8 cellular contexts compared by ENCODE assay signal in genomic region chr20:57718490-57719009, GRCh38. TPM values are rescaled to one million over a fixed set of nuclear protein-coding genes. Genes with fewer than 3 reads are reported as not detected.
A peak's percentile ranks its signal among the peaks of the same experiment; 100 is the strongest.
DNase-seq lines count a peak whose midpoint lies in the region; ATAC-seq and TF ChIP-seq lines count a peak whose summit lies in the region.

No MANE protein-coding gene starts in this region.

- H3K4me3 ChIP-seq in GM12864 (ENCODE audit: low read depth, low read length) (no peak overlapping the region), upper lobe of left lung (peak overlapping the region in 3 of 4 donors; percentile 26 to 47 (median 43))

- no peak for TF ChIP-seq EP300 in upper lobe of left lung (IDR thresholded peaks at IDR 0.05)

- no peak for TF ChIP-seq CTCF in GM12864 (IDR thresholded peaks at IDR 0.05; ENCODE audit: low read depth, low read length, missing control alignments)
- TF ChIP-seq CTCF in progenitor cell of endocrine pancreas (IDR thresholded peaks at IDR 0.05; ENCODE audit: unreplicated experiment), result no peak
- peak in 1 of 6 experiments; percentile 16 for TF ChIP-seq CTCF in upper lobe of left lung (IDR thresholded peaks at IDR 0.05)

- no peak for TF ChIP-seq POLR2A in upper lobe of left lung (IDR thresholded peaks at IDR 0.05)

- H3K27ac ChIP-seq in upper lobe of left lung, result no peak overlapping the region

- peaks cover 5% of the 10 kb centered on the region for H3K27me3 Mint-ChIP-seq in T-helper 2 cell treated with Interferon-gamma antibody and Interleukin-4, amounts not matched to agents 5 μg/mL and 100 μg/mL, for 36 hours (ENCODE audit: low read depth)
- peaks cover 20% of the 10 kb centered on the region for H3K27me3 Mint-ChIP-seq in progenitor cell of endocrine pancreas

- intact Hi-C loops in left ventricle myocardium superior (cut with micrococcal nuclease), result no loop called here

- H3K9me3 ChIP-seq in upper lobe of left lung, result no peaks in the 10 kb centered on the region

- ATAC-seq in HG02678 (IDR thresholded peaks at IDR 0.05; ENCODE audit: unreplicated experiment), result peak; percentile 95
- ATAC-seq in left ventricle myocardium superior, result peak; percentile 94
- ATAC-seq in upper lobe of left lung (ENCODE audit: low FRiP score in 2 of 2), result peak; percentile 93 to 98

- no peaks in the 10 kb centered on the region for H3K9me3 Mint-ChIP-seq in T-helper 2 cell treated with Interferon-gamma antibody and Interleukin-4, amounts not matched to agents 5 μg/mL and 100 μg/mL, for 36 hours
- H3K9me3 Mint-ChIP-seq in progenitor cell of endocrine pancreas (ENCODE audit: low read depth), result no peaks in the 10 kb centered on the region

- H3K4me1 ChIP-seq in upper lobe of left lung, result peaks cover 20 to 25% (median 20%) of the 10 kb centered on the region in 4 donors

- H3K36me3 ChIP-seq in upper lobe of left lung, result no peaks in the 10 kb centered on the region

- DNase-seq in GM12864 (ENCODE audit: low read depth) (peak; percentile 82), NCI-H1105 (lab: John Stamatoyannopoulos, UW) (peak; percentile 96), anterior cingulate cortex (lab: John Stamatoyannopoulos, UW) (peak; percentile 82 to 99 (median 96)), left ventricle myocardium superior (peak; percentile 97), progenitor cell of endocrine pancreas (ENCODE audit: low spot score, unreplicated experiment) (peak; percentile 86), upper lobe of left lung (peak; percentile 97 to 98)
- peak; percentile 92 for DNase-seq in T-helper 2 cell treated with Interferon-gamma antibody and Interleukin-4, amounts not matched to agents 5 μg/mL and 100 μg/mL, for 36 hours (ENCODE audit: low spot score)

- peak overlapping the region; percentile 42 for H3K4me3 Mint-ChIP-seq in T-helper 2 cell treated with Interferon-gamma antibody and Interleukin-4, amounts not matched to agents 5 μg/mL and 100 μg/mL, for 36 hours
- peak overlapping the region; percentile 65 for H3K4me3 Mint-ChIP-seq in progenitor cell of endocrine pancreas (ENCODE audit: low read depth)

- H3K4me1 Mint-ChIP-seq in T-helper 2 cell treated with Interferon-gamma antibody and Interleukin-4, amounts not matched to agents 5 μg/mL and 100 μg/mL, for 36 hours (ENCODE audit: low read depth), result peaks cover 6% of the 10 kb centered on the region
- peaks cover 8% of the 10 kb centered on the region for H3K4me1 Mint-ChIP-seq in progenitor cell of endocrine pancreas (ENCODE audit: low read depth)

- no peak overlapping the region for H3K27ac Mint-ChIP-seq in T-helper 2 cell treated with Interferon-gamma antibody and Interleukin-4, amounts not matched to agents 5 μg/mL and 100 μg/mL, for 36 hours
- H3K27ac Mint-ChIP-seq in progenitor cell of endocrine pancreas, result no peak overlapping the region

- H3K36me3 Mint-ChIP-seq in T-helper 2 cell treated with Interferon-gamma antibody and Interleukin-4, amounts not matched to agents 5 μg/mL and 100 μg/mL, for 36 hours (ENCODE audit: low read depth), result no peaks in the 10 kb centered on the region
- no peaks in the 10 kb centered on the region for H3K36me3 Mint-ChIP-seq in progenitor cell of endocrine pancreas (ENCODE audit: insufficient read depth)

- H3K27me3 ChIP-seq in upper lobe of left lung, result no peaks in the 10 kb centered on the region

- WGBS in upper lobe of left lung, 2 donors, result 0 to 1% methylated on average over 16 to 31 of the region's 31 CpGs

RNA-seq across cellular contexts. Expression of gene PMEPA1, which starts 8.7 kb away (rescaled TPM):
- total RNA-seq in left ventricle myocardium superior, result 24.7 TPM
- 9.1 and 9.2 TPM in 2 replicates for total RNA-seq in progenitor cell of endocrine pancreas
- 10 to 100 TPM in 5 of 6 donors, 1 to 10 TPM in 1; 2.1 to 60.9 (median 17.6) TPM for total RNA-seq in upper lobe of left lung
